In the genomic region with DNA sequence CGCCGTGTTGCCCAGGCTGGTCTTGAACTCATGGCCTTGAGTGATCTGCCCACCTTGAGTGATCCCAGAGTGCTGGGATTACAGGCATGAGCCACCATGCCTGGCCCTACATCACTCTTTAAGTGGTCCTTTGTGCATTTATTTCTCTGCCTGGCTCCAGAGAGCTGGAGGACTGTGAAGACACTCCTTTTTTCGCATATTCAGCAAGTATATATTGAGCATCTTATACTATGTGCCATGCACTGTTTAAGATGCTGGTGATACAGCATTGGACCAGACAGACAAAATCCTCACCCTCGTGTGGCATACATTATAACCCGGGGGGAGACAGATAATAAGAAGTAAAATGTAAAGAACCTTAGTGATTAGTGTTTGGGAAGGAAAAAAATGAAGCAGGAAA, we compare ENCODE assay signal across 21 cellular contexts.
A peak's percentile ranks its signal among the peaks of the same experiment; 100 is the strongest.
DNase-seq lines count a peak whose midpoint lies in the region; ATAC-seq lines count a peak whose summit lies in the region.
"Had no signal": no experiment of that assay in that cellular context is flagged by ENCODE, and none has a peak within 500 bp of the region (broad histone marks: within the 10 kb centered on the region; RNA-seq: fewer than 3 reads in every experiment).

No MANE protein-coding gene starts in this region.

- H3K27ac Mint-ChIP-seq in activated naive CD8-positive, alpha-beta T cell: peak overlapping the region; percentile 83
- H3K27ac Mint-ChIP-seq in activated naive CD8-positive, alpha-beta T cell treated with anti-CD3 and anti-CD28 coated beads, Interleukin-2, amount 50 U/mL, for 24 hours: no peak overlapping the region
- H3K27ac Mint-ChIP-seq in effector memory CD8-positive, alpha-beta T cell: peak overlapping the region; percentile 95 to 96
- H3K27ac Mint-ChIP-seq in stimulated activated effector memory CD8-positive, alpha-beta T cell treated with anti-CD3 and anti-CD28 coated beads, Interleukin-12 subunit alpha, Interleukin-12 subunit beta, amount 100 ng/mL, for 72 hours: peak overlapping the region; percentile 96
- H3K27ac Mint-ChIP-seq: activated naive CD8-positive, alpha-beta T cell treated with anti-CD3 and anti-CD28 coated beads, Interleukin-2, amount 10 ng/mL, durations not matched to agents 7 days and 5 days; endodermal cell had no signal

- no peaks in the 10 kb centered on the region for H3K36me3 Mint-ChIP-seq in activated naive CD8-positive, alpha-beta T cell
- no peaks in the 10 kb centered on the region for H3K36me3 Mint-ChIP-seq in activated naive CD8-positive, alpha-beta T cell treated with anti-CD3 and anti-CD28 coated beads, Interleukin-2, amount 50 U/mL, for 24 hours (ENCODE audit: low read depth)
- H3K36me3 Mint-ChIP-seq in effector memory CD8-positive, alpha-beta T cell (ENCODE audit: insufficient read depth): no peaks in the 10 kb centered on the region
- H3K36me3 Mint-ChIP-seq in stimulated activated effector memory CD8-positive, alpha-beta T cell treated with anti-CD3 and anti-CD28 coated beads, Interleukin-12 subunit alpha, Interleukin-12 subunit beta, amount 100 ng/mL, for 72 hours: peaks cover 22% of the 10 kb centered on the region

- H3K4me3 Mint-ChIP-seq in activated naive CD8-positive, alpha-beta T cell: no peak overlapping the region
- no peak overlapping the region for H3K4me3 Mint-ChIP-seq in activated naive CD8-positive, alpha-beta T cell treated with anti-CD3 and anti-CD28 coated beads, Interleukin-2, amount 50 U/mL, for 24 hours
- peak overlapping the region; percentile 12 to 87 for H3K4me3 Mint-ChIP-seq in effector memory CD8-positive, alpha-beta T cell
- H3K4me3 Mint-ChIP-seq in stimulated activated effector memory CD8-positive, alpha-beta T cell treated with anti-CD3 and anti-CD28 coated beads, Interleukin-12 subunit alpha, Interleukin-12 subunit beta, amount 100 ng/mL, for 72 hours: peak overlapping the region; percentile 30
- H3K4me3 Mint-ChIP-seq: activated naive CD8-positive, alpha-beta T cell treated with anti-CD3 and anti-CD28 coated beads, Interleukin-2, amount 10 ng/mL, durations not matched to agents 7 days and 5 days; endodermal cell; neural crest cell; stimulated activated naive CD8-positive, alpha-beta T cell treated with anti-CD3 and anti-CD28 coated beads, Interleukin-15, amount 100 ng/mL, for 72 hours had no signal

- ATAC-seq in activated naive CD8-positive, alpha-beta T cell treated with anti-CD3 and anti-CD28 coated beads, Interleukin-2, amount 50 U/mL, for 24 hours: no peak
- no peak for ATAC-seq in effector memory CD8-positive, alpha-beta T cell (replicated peaks)
- ATAC-seq in stimulated activated effector memory CD8-positive, alpha-beta T cell treated with anti-CD3 and anti-CD28 coated beads, Interleukin-12 subunit alpha, Interleukin-12 subunit beta, amount 100 ng/mL, for 72 hours: no peak
- ATAC-seq: activated CD4-positive, CD25-positive, alpha-beta regulatory T cell treated with anti-CD3 and anti-CD28 coated beads, Interleukin-2, amount 50 U/mL, for 24 hours; body of pancreas; left colon; stimulated activated naive CD8-positive, alpha-beta T cell treated with anti-CD3 and anti-CD28 coated beads, Interleukin-15, amount 100 ng/mL, for 72 hours had no signal

- no peak for DNase-seq in activated naive CD8-positive, alpha-beta T cell treated with anti-CD3 and anti-CD28 coated beads, Interleukin-2, amount 50 U/mL, for 24 hours
- DNase-seq in effector memory CD8-positive, alpha-beta T cell: no peak
- DNase-seq in stimulated activated effector memory CD8-positive, alpha-beta T cell treated with anti-CD3 and anti-CD28 coated beads, Interleukin-12 subunit alpha, Interleukin-12 subunit beta, amount 100 ng/mL, for 72 hours (ENCODE audit: low spot score in 2 of 2): no peak
- DNase-seq in NOMO-1 treated with dmso at 0.1 percent for 144 hours (lab: John Stamatoyannopoulos, UW; ENCODE audit: unreplicated experiment): no peak
- no peak for DNase-seq in NCI-H446 treated with DMSO at 0.1 percent for 48 hours (lab: John Stamatoyannopoulos, UW)
- DNase-seq in NCI-H2081 (lab: John Stamatoyannopoulos, UW): no peak
- DNase-seq: activated naive CD8-positive, alpha-beta T cell treated with anti-CD3 and anti-CD28 coated beads, Interleukin-2, amount 10 ng/mL, durations not matched to agents 7 days and 5 days; body of pancreas; endodermal cell; left colon; NCI-H1105; NCI-H2081 treated with DMSO at 0.1 percent for 48 hours; small intestine; stimulated activated CD4-positive, alpha-beta T cell treated with anti-CD3 and anti-CD28 coated beads, Interleukin-2, amount 100 ng/mL, for 48 hours; stimulated activated naive CD8-positive, alpha-beta T cell treated with anti-CD3 and anti-CD28 coated beads, Interleukin-15, amount 100 ng/mL, for 72 hours; transverse colon had no signal

- no peaks in the 10 kb centered on the region for H3K9me3 Mint-ChIP-seq in activated naive CD8-positive, alpha-beta T cell (ENCODE audit: low read depth)
- no peaks in the 10 kb centered on the region for H3K9me3 Mint-ChIP-seq in activated naive CD8-positive, alpha-beta T cell treated with anti-CD3 and anti-CD28 coated beads, Interleukin-2, amount 50 U/mL, for 24 hours
- H3K9me3 Mint-ChIP-seq in effector memory CD8-positive, alpha-beta T cell: no peaks in the 10 kb centered on the region
- no peaks in the 10 kb centered on the region for H3K9me3 Mint-ChIP-seq in stimulated activated effector memory CD8-positive, alpha-beta T cell treated with anti-CD3 and anti-CD28 coated beads, Interleukin-12 subunit alpha, Interleukin-12 subunit beta, amount 100 ng/mL, for 72 hours
- H3K9me3 Mint-ChIP-seq: activated naive CD8-positive, alpha-beta T cell treated with anti-CD3 and anti-CD28 coated beads, Interleukin-2, amount 10 ng/mL, durations not matched to agents 7 days and 5 days; endodermal cell; stimulated activated naive CD8-positive, alpha-beta T cell treated with anti-CD3 and anti-CD28 coated beads, Interleukin-15, amount 100 ng/mL, for 72 hours had no signal

- H3K36me3 ChIP-seq in KOPT-K1 (ENCODE audit: insufficient read depth, low read length): peaks cover 33% of the 10 kb centered on the region
- H3K36me3 ChIP-seq: HAP-1, transverse colon had no signal

- no peaks in the 10 kb centered on the region for H3K27me3 Mint-ChIP-seq in activated naive CD8-positive, alpha-beta T cell
- H3K27me3 Mint-ChIP-seq in activated naive CD8-positive, alpha-beta T cell treated with anti-CD3 and anti-CD28 coated beads, Interleukin-2, amount 50 U/mL, for 24 hours: no peaks in the 10 kb centered on the region
- no peaks in the 10 kb centered on the region for H3K27me3 Mint-ChIP-seq in effector memory CD8-positive, alpha-beta T cell
- H3K27me3 Mint-ChIP-seq: activated naive CD8-positive, alpha-beta T cell treated with anti-CD3 and anti-CD28 coated beads, Interleukin-2, amount 10 ng/mL, durations not matched to agents 7 days and 5 days; stimulated activated naive CD8-positive, alpha-beta T cell treated with anti-CD3 and anti-CD28 coated beads, Interleukin-15, amount 100 ng/mL, for 72 hours had no signal

- peak overlapping the region; percentile 63 for H3K27ac ChIP-seq in KOPT-K1 (ENCODE audit: low read depth, low read length, poor library complexity, severe bottlenecking)

- no peaks in the 10 kb centered on the region for H3K9me3 ChIP-seq in KOPT-K1 (ENCODE audit: insufficient read depth, low read length, poor library complexity, severe bottlenecking)
- H3K9me3 ChIP-seq: body of pancreas, HAP-1, transverse colon had no signal

- peaks cover 40% of the 10 kb centered on the region for H3K4me1 Mint-ChIP-seq in activated naive CD8-positive, alpha-beta T cell (ENCODE audit: low read depth)
- peaks cover 61% of the 10 kb centered on the region for H3K4me1 Mint-ChIP-seq in activated naive CD8-positive, alpha-beta T cell treated with anti-CD3 and anti-CD28 coated beads, Interleukin-2, amount 50 U/mL, for 24 hours
- peaks cover 73 to 79% of the 10 kb centered on the region in 2 donors for H3K4me1 Mint-ChIP-seq in effector memory CD8-positive, alpha-beta T cell (ENCODE audit: low read depth in 2 of 2)
- H3K4me1 Mint-ChIP-seq in stimulated activated effector memory CD8-positive, alpha-beta T cell treated with anti-CD3 and anti-CD28 coated beads, Interleukin-12 subunit alpha, Interleukin-12 subunit beta, amount 100 ng/mL, for 72 hours: peaks cover 79% of the 10 kb centered on the region

Comparison
In these comparisons a context has a peak if more than half of its experiments do, and no peak if none do; other contexts are left out.
1. H3K4me3 Mint-ChIP-seq: peak in effector memory CD8-positive, alpha-beta T cell (2 of 2) and stimulated activated effector memory CD8-positive, alpha-beta T cell treated with anti-CD3 and anti-CD28 coated beads, Interleukin-12 subunit alpha, Interleukin-12 subunit beta, amount 100 ng/mL, for 72 hours (single experiment); none in activated naive CD8-positive, alpha-beta T cell (single experiment) and activated naive CD8-positive, alpha-beta T cell treated with anti-CD3 and anti-CD28 coated beads, Interleukin-2, amount 50 U/mL, for 24 hours (single experiment).